In the genomic region with DNA sequence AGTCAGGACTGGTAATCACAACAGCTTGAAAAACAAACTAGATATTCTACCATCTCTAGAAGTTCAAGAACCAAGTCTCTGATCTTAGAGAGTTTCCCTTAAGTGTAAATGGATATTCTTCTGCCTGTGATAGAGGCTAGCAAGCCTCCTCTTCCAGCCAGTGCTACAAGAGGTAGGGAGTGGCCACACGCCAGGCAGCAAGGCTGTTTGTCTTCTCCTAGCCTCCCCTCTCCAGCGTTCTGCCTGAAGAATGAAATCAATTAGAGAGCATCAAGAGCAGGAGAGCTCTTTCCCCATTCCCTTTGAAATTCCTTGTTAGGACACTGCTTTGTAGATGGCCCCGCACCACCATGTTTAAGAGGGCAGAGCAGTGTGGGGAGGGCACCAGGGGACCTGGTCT, we compare ENCODE assay signal across 1 cellular context.
TF ChIP-seq lines count a peak whose summit lies in the region.

No MANE protein-coding gene starts in this region.

TF ChIP-seq in WTC11, 78 proteins besides CTCF, POLR2A, EP300 and RAD21 (continued from another document):
- TF ChIP-seq ZNF423 (CRISPR knock-in tag; IDR thresholded peaks at IDR 0.05) (no peak), JUN (CRISPR knock-in tag; IDR thresholded peaks at IDR 0.05) (no peak), TCF7 (CRISPR knock-in tag; IDR thresholded peaks at IDR 0.05; ENCODE audit: low read depth) (no peak), ZNF281 (CRISPR knock-in tag; IDR thresholded peaks at IDR 0.05) (no peak), ZNF121 (CRISPR knock-in tag; IDR thresholded peaks at IDR 0.05) (no peak), OVOL2 (CRISPR knock-in tag; IDR thresholded peaks at IDR 0.05; ENCODE audit: borderline replicate concordance) (no peak), NFATC4 (CRISPR knock-in tag; IDR thresholded peaks at IDR 0.05) (no peak), GABPB1 (CRISPR knock-in tag; IDR thresholded peaks at IDR 0.05) (no peak), ZNF317 (CRISPR knock-in tag; IDR thresholded peaks at IDR 0.05; ENCODE audit: borderline replicate concordance, low read depth) (no peak), ZNF416 (CRISPR knock-in tag; IDR thresholded peaks at IDR 0.05) (no peak), FOXK1 (CRISPR knock-in tag; IDR thresholded peaks at IDR 0.05) (no peak)
- TF ChIP-seq, protein P1, sequence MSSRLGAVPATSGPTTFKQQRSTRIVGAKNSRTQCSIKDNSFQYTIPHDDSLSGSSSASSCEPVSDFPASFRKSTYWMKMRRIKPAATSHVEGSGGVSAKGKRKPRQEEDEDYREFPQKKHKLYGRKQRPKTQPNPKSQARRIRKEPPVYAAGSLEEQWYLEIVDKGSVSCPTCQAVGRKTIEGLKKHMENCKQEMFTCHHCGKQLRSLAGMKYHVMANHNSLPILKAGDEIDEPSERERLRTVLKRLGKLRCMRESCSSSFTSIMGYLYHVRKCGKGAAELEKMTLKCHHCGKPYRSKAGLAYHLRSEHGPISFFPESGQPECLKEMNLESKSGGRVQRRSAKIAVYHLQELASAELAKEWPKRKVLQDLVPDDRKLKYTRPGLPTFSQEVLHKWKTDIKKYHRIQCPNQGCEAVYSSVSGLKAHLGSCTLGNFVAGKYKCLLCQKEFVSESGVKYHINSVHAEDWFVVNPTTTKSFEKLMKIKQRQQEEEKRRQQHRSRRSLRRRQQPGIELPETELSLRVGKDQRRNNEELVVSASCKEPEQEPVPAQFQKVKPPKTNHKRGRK (CRISPR knock-in tag; IDR thresholded peaks at IDR 0.05; ENCODE audit: borderline replicate concordance) = no peak
- TF ChIP-seq, protein P2, sequence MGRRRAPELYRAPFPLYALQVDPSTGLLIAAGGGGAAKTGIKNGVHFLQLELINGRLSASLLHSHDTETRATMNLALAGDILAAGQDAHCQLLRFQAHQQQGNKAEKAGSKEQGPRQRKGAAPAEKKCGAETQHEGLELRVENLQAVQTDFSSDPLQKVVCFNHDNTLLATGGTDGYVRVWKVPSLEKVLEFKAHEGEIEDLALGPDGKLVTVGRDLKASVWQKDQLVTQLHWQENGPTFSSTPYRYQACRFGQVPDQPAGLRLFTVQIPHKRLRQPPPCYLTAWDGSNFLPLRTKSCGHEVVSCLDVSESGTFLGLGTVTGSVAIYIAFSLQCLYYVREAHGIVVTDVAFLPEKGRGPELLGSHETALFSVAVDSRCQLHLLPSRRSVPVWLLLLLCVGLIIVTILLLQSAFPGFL (CRISPR knock-in tag; IDR thresholded peaks at IDR 0.05; ENCODE audit: borderline replicate concordance) = no peak
- TF ChIP-seq, protein P3, sequence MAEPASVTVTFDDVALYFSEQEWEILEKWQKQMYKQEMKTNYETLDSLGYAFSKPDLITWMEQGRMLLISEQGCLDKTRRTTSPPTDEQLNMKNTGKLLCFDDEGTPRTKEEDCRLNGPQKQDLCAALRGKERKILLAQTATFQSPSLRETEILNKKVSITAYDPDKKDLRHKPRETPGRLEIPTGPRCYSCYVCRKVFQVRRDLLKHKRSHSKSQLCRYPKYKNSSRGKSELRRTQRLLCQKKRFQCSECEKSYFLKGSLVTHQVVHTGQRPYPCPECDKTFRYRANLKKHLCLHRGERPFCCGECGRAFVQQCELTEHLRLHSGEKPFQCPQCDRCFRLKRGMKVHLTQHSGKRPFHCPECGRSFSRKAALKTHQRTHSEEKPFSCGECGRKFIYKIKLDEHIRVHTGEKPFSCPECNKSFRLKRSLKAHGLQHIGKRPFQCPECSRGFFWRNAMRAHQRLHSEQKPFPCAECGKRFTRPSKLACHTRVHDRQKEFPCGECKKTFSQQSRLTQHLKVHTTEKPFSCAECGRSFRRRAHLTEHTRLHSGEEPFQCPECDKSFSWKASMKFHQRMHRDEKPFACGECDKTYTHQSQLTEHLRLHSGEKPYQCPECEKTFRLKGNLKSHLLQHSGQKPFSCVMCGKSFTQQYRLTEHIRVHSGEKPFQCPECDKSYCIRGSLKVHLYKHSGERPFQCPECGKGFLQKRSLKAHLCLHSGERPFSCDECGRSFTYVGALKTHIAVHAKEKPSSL (CRISPR knock-in tag; conservative IDR thresholded peaks at IDR 0.05) = no peak
